ENCODE assay signal across 1 cellular context in genomic region chr14:105486974-105487448, GRCh38.
TF ChIP-seq lines count a peak whose summit lies in the region.

No MANE protein-coding gene starts in this region.

TF ChIP-seq in GM12878, 131 proteins besides CTCF, POLR2A, EP300 and RAD21 (continues in another document):
- TF ChIP-seq SREBF1 (IDR thresholded peaks at IDR 0.05; ENCODE audit: low read length) (no peak), BRCA1 (IDR thresholded peaks at IDR 0.05; ENCODE audit: low read depth, low read length) (no peak), HDGF (IDR thresholded peaks at IDR 0.05) (no peak), MEF2B (IDR thresholded peaks at IDR 0.05; ENCODE audit: partially characterized antibody, poor library complexity, severe bottlenecking) (no peak), HCFC1 (IDR thresholded peaks at IDR 0.05; ENCODE audit: low read length) (no peak), ZZZ3 (IDR thresholded peaks at IDR 0.05; ENCODE audit: control insufficient read depth, insufficient read length, low read depth) (no peak), FOS (IDR thresholded peaks at IDR 0.05; ENCODE audit: borderline replicate concordance, extremely low read depth, insufficient read length) (no peak), FOXM1 (IDR thresholded peaks at IDR 0.05; ENCODE audit: low read depth, low read length) (no peak), FOXK2 (IDR thresholded peaks at IDR 0.05) (no peak), SUZ12 (IDR thresholded peaks at IDR 0.05; ENCODE audit: unreplicated experiment) (no peak), BHLHE40 (IDR thresholded peaks at IDR 0.05; ENCODE audit: borderline replicate concordance in 1 of 2, low read depth in 2 of 2, low read length in 1 of 2) (peak; percentile 27 to 89; a peak in 3 of 4 replicates), ATF7 (IDR thresholded peaks at IDR 0.05; ENCODE audit: low read depth) (no peak), ZBTB11 (CRISPR knock-in tag; IDR thresholded peaks at IDR 0.05) (no peak), NRF1 (conservative IDR thresholded peaks at IDR 0.05; ENCODE audit: low read depth, low read length) (no peak), STAT3 (IDR thresholded peaks at IDR 0.05; ENCODE audit: low read depth, low read length) (no peak), HDAC6 (IDR thresholded peaks at IDR 0.05; ENCODE audit: unreplicated experiment) (no peak), USF2 (IDR thresholded peaks at IDR 0.05; ENCODE audit: borderline replicate concordance, low read depth, low read length) (no peak), MTA2 (IDR thresholded peaks at IDR 0.05; ENCODE audit: low read depth) (no peak), PRDM15 (CRISPR knock-in tag; IDR thresholded peaks at IDR 0.05) (no peak), PKNOX1 (IDR thresholded peaks at IDR 0.05) (no peak), WRNIP1 (IDR thresholded peaks at IDR 0.05; ENCODE audit: borderline replicate concordance, low read depth, low read length) (no peak), ZNF217 (IDR thresholded peaks at IDR 0.05) (no peak), NR2C1 (IDR thresholded peaks at IDR 0.05) (0 out of 2 replicates have a peak, but pooled peaks have one; percentile 4), STAT1 (conservative IDR thresholded peaks at IDR 0.05) (no peak)
- TF ChIP-seq, protein P1, sequence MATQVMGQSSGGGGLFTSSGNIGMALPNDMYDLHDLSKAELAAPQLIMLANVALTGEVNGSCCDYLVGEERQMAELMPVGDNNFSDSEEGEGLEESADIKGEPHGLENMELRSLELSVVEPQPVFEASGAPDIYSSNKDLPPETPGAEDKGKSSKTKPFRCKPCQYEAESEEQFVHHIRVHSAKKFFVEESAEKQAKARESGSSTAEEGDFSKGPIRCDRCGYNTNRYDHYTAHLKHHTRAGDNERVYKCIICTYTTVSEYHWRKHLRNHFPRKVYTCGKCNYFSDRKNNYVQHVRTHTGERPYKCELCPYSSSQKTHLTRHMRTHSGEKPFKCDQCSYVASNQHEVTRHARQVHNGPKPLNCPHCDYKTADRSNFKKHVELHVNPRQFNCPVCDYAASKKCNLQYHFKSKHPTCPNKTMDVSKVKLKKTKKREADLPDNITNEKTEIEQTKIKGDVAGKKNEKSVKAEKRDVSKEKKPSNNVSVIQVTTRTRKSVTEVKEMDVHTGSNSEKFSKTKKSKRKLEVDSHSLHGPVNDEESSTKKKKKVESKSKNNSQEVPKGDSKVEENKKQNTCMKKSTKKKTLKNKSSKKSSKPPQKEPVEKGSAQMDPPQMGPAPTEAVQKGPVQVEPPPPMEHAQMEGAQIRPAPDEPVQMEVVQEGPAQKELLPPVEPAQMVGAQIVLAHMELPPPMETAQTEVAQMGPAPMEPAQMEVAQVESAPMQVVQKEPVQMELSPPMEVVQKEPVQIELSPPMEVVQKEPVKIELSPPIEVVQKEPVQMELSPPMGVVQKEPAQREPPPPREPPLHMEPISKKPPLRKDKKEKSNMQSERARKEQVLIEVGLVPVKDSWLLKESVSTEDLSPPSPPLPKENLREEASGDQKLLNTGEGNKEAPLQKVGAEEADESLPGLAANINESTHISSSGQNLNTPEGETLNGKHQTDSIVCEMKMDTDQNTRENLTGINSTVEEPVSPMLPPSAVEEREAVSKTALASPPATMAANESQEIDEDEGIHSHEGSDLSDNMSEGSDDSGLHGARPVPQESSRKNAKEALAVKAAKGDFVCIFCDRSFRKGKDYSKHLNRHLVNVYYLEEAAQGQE (IDR thresholded peaks at IDR 0.05; ENCODE audit: low read depth, low read length), result no peak
- TF ChIP-seq, protein P2, sequence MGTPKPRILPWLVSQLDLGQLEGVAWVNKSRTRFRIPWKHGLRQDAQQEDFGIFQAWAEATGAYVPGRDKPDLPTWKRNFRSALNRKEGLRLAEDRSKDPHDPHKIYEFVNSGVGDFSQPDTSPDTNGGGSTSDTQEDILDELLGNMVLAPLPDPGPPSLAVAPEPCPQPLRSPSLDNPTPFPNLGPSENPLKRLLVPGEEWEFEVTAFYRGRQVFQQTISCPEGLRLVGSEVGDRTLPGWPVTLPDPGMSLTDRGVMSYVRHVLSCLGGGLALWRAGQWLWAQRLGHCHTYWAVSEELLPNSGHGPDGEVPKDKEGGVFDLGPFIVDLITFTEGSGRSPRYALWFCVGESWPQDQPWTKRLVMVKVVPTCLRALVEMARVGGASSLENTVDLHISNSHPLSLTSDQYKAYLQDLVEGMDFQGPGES (IDR thresholded peaks at IDR 0.05), result no peak
- TF ChIP-seq, protein P3, sequence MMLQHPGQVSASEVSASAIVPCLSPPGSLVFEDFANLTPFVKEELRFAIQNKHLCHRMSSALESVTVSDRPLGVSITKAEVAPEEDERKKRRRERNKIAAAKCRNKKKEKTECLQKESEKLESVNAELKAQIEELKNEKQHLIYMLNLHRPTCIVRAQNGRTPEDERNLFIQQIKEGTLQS (IDR thresholded peaks at IDR 0.05; ENCODE audit: borderline replicate concordance, extremely low read depth, low read depth, low read length), result no peak
- TF ChIP-seq, protein P4, sequence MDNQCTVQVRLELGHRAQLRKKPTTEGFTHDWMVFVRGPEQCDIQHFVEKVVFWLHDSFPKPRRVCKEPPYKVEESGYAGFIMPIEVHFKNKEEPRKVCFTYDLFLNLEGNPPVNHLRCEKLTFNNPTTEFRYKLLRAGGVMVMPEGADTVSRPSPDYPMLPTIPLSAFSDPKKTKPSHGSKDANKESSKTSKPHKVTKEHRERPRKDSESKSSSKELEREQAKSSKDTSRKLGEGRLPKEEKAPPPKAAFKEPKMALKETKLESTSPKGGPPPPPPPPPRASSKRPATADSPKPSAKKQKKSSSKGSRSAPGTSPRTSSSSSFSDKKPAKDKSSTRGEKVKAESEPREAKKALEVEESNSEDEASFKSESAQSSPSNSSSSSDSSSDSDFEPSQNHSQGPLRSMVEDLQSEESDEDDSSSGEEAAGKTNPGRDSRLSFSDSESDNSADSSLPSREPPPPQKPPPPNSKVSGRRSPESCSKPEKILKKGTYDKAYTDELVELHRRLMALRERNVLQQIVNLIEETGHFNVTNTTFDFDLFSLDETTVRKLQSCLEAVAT (IDR thresholded peaks at IDR 0.05), result no peak
- TF ChIP-seq, protein P5, sequence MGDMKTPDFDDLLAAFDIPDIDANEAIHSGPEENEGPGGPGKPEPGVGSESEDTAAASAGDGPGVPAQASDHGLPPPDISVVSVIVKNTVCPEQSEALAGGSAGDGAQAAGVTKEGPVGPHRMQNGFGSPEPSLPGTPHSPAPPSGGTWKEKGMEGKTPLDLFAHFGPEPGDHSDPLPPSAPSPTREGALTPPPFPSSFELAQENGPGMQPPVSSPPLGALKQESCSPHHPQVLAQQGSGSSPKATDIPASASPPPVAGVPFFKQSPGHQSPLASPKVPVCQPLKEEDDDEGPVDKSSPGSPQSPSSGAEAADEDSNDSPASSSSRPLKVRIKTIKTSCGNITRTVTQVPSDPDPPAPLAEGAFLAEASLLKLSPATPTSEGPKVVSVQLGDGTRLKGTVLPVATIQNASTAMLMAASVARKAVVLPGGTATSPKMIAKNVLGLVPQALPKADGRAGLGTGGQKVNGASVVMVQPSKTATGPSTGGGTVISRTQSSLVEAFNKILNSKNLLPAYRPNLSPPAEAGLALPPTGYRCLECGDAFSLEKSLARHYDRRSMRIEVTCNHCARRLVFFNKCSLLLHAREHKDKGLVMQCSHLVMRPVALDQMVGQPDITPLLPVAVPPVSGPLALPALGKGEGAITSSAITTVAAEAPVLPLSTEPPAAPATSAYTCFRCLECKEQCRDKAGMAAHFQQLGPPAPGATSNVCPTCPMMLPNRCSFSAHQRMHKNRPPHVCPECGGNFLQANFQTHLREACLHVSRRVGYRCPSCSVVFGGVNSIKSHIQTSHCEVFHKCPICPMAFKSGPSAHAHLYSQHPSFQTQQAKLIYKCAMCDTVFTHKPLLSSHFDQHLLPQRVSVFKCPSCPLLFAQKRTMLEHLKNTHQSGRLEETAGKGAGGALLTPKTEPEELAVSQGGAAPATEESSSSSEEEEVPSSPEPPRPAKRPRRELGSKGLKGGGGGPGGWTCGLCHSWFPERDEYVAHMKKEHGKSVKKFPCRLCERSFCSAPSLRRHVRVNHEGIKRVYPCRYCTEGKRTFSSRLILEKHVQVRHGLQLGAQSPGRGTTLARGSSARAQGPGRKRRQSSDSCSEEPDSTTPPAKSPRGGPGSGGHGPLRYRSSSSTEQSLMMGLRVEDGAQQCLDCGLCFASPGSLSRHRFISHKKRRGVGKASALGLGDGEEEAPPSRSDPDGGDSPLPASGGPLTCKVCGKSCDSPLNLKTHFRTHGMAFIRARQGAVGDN (IDR thresholded peaks at IDR 0.05), result peak; percentile 46; the same call in 1 of the 2 replicates
- TF ChIP-seq, protein P6, sequence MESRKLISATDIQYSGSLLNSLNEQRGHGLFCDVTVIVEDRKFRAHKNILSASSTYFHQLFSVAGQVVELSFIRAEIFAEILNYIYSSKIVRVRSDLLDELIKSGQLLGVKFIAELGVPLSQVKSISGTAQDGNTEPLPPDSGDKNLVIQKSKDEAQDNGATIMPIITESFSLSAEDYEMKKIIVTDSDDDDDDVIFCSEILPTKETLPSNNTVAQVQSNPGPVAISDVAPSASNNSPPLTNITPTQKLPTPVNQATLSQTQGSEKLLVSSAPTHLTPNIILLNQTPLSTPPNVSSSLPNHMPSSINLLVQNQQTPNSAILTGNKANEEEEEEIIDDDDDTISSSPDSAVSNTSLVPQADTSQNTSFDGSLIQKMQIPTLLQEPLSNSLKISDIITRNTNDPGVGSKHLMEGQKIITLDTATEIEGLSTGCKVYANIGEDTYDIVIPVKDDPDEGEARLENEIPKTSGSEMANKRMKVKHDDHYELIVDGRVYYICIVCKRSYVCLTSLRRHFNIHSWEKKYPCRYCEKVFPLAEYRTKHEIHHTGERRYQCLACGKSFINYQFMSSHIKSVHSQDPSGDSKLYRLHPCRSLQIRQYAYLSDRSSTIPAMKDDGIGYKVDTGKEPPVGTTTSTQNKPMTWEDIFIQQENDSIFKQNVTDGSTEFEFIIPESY (IDR thresholded peaks at IDR 0.05), result no peak
- TF ChIP-seq, protein P7, sequence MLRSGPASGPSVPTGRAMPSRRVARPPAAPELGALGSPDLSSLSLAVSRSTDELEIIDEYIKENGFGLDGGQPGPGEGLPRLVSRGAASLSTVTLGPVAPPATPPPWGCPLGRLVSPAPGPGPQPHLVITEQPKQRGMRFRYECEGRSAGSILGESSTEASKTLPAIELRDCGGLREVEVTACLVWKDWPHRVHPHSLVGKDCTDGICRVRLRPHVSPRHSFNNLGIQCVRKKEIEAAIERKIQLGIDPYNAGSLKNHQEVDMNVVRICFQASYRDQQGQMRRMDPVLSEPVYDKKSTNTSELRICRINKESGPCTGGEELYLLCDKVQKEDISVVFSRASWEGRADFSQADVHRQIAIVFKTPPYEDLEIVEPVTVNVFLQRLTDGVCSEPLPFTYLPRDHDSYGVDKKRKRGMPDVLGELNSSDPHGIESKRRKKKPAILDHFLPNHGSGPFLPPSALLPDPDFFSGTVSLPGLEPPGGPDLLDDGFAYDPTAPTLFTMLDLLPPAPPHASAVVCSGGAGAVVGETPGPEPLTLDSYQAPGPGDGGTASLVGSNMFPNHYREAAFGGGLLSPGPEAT (IDR thresholded peaks at IDR 0.05; ENCODE audit: low read depth), result no peak
